Comparison of ENCODE assay signal across 8 cellular contexts in genomic region chr20:38034108-38034649, GRCh38. TPM values are rescaled to one million over a fixed set of nuclear protein-coding genes. Genes with fewer than 3 reads are reported as not detected.
A peak's percentile ranks its signal among the peaks of the same experiment; 100 is the strongest.
DNase-seq lines count a peak whose midpoint lies in the region; ATAC-seq and TF ChIP-seq lines count a peak whose summit lies in the region.

No MANE protein-coding gene starts in this region.

- H3K4me3 ChIP-seq in GM12864 (ENCODE audit: low read depth, low read length) (peak overlapping the region; percentile 85), body of pancreas (peak overlapping the region; percentile 43 to 97), lower leg skin (ENCODE audit: low read depth, poor library complexity, severe bottlenecking) (peak overlapping the region; percentile 94), upper lobe of right lung (peak overlapping the region; percentile 83)

- H3K27me3 ChIP-seq in body of pancreas (no peaks in the 10 kb centered on the region), upper lobe of right lung (no peaks in the 10 kb centered on the region)

- no peak for TF ChIP-seq CTCF in GM12864 (IDR thresholded peaks at IDR 0.05; ENCODE audit: low read depth, low read length, missing control alignments)
- TF ChIP-seq CTCF in body of pancreas (IDR thresholded peaks at IDR 0.05) = no peak
- no peak for TF ChIP-seq CTCF in lower leg skin (IDR thresholded peaks at IDR 0.05)
- TF ChIP-seq CTCF in upper lobe of right lung (IDR thresholded peaks at IDR 0.05) = no peak

- DNase-seq in GM12864 (ENCODE audit: low read depth) (no peak), HT-29 (ENCODE audit: low spot score) (peak; percentile 50), body of pancreas (no peak), lower leg skin (ENCODE audit: low spot score in 2 of 2) (no peak), upper lobe of right lung (no peak), SK-N-DZ (ENCODE audit: low spot score) (no peak)
- DNase-seq in activated effector memory CD4-positive, alpha-beta T cell treated with Interleukin-2 at 50 U/mL for 16 hours = no peak

- ATAC-seq in body of pancreas = peak; percentile 2
- peak; percentile 17 for ATAC-seq in upper lobe of right lung
- no peak for ATAC-seq in GM18505 (IDR thresholded peaks at IDR 0.05; ENCODE audit: unreplicated experiment)

- TF ChIP-seq POLR2A in body of pancreas (IDR thresholded peaks at IDR 0.05) (no peak), lower leg skin (IDR thresholded peaks at IDR 0.05) (no peak), GM18505 (IDR thresholded peaks at IDR 0.05; ENCODE audit: borderline replicate concordance, extremely low read depth, insufficient read depth, insufficient read length) (no peak)

- H3K9me3 ChIP-seq in body of pancreas (no peaks in the 10 kb centered on the region), upper lobe of right lung (no peaks in the 10 kb centered on the region)

- WGBS in body of pancreas, 2 donors = 5 to 6% methylated on average over 14 of the region's 14 CpGs
- 8 to 10% methylated on average over 14 of the region's 14 CpGs for WGBS in lower leg skin, 2 donors

- H3K27ac ChIP-seq in body of pancreas = peak overlapping the region; percentile 90 to 97 (median 94)
- peak overlapping the region; percentile 97 for H3K27ac ChIP-seq in upper lobe of right lung

- H3K4me1 ChIP-seq in body of pancreas (peaks cover 55% of the 10 kb centered on the region), upper lobe of right lung (peaks cover 46% of the 10 kb centered on the region)

- intact Hi-C loops in body of pancreas (cut with DNase I) (no loop called here), lower leg skin (cut with DNase I; ENCODE audit: low total_unique reads) (no loop called here), upper lobe of right lung (cut with DNase I) (no loop called here)

- H3K36me3 ChIP-seq in body of pancreas (replicated peaks in 1 of 2; ENCODE audit: insufficient read depth in 1 of 2, low read depth in 2 of 2) = no peaks in the 10 kb centered on the region
- peaks cover 23% of the 10 kb centered on the region for H3K36me3 ChIP-seq in upper lobe of right lung

RNA-seq across cellular contexts. Expression of gene RPRD1B, which starts 0.6 kb away (rescaled TPM):
- 33.9 and 35.5 TPM in 2 replicates for total RNA-seq in HT-29 (2014; rRNA removed; shearing (Covaris generic))
- total RNA-seq in body of pancreas = 10 to 100 TPM in 1 of 2 donors, 1 to 10 TPM in 1; 8.8 to 12.5 TPM
- total RNA-seq in lower leg skin = 10 to 100 TPM; 16.3 to 37.5 (median 22.9) TPM
- total RNA-seq in upper lobe of right lung = 33.1 TPM
- polyA plus RNA-seq in SK-N-DZ (2014; cell fraction: cytosol; rRNA removed) = 34.6 and 36.6 TPM in 2 replicates
- 22.7 and 36.8 TPM in 2 replicates for polyA plus RNA-seq in SK-N-DZ (2014; cell fraction: nucleus; rRNA removed)

RNA-seq across cellular contexts. Expression of gene TTI1, which starts 0.9 kb away (rescaled TPM):
- 24.6 and 27.6 TPM in 2 replicates for total RNA-seq in HT-29 (2014; rRNA removed; shearing (Covaris generic))
- total RNA-seq in body of pancreas (10 to 100 TPM; 12.2 to 14.0 TPM), lower leg skin (10 to 100 TPM; 11.3 to 15.1 (median 13.4) TPM), upper lobe of right lung (16.3 TPM)
- polyA plus RNA-seq in SK-N-DZ (2014; cell fraction: cytosol; rRNA removed) = 54.0 and 68.2 TPM in 2 replicates
- 44.5 and 70.0 TPM in 2 replicates for polyA plus RNA-seq in SK-N-DZ (2014; cell fraction: nucleus; rRNA removed)
